In the genomic region with DNA sequence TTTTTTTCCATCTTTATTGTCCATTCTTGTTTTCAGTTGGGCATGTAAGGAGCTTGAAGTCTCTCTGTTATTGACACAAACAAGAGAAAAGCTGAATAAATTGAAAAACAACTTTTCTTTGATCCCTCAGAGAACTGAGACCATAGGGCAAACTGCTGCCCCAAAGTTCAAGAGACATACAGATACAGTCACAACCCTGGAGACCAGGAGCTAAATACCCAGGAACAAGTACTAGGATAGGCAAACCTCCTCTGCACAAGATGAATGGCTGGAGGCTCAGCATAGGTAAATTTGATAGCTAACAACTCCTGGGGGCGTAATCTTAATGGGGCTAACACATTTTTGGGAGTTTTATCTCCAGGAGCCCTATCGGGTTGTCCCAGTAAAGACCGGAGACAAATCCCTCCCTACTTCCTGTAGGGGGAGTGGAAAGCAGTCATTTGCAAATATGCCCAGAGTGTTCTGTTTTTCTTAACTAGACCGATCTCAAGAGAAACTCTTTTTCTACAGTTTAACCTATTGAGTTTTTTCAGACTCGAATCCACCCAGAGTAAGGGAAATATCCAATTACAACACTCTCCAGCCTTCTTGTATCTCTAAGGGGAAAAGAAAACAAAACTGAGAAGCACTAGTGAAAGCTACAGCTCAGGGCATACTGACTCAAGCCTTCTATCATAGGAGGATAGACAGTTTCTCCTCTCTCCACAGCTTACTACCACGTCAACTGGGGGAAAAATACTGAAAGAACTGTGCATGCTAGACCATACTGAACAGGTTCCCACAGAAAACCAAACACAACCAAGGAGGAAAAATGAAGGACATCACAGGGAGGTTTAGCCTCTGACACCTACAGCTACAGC, we compare ENCODE assay signal across 9 cellular contexts. TPM values are rescaled to one million over a fixed set of nuclear protein-coding genes. Genes with fewer than 3 reads are reported as not detected.
DNase-seq lines count a peak whose midpoint lies in the region; ATAC-seq and TF ChIP-seq lines count a peak whose summit lies in the region.
"Had no signal": no experiment of that assay in that cellular context is flagged by ENCODE, and none has a peak within 500 bp of the region (broad histone marks: within the 10 kb centered on the region; RNA-seq: fewer than 3 reads in every experiment).

No MANE protein-coding gene starts in this region.

- H3K4me3 ChIP-seq in adipocyte (ENCODE audit: low read length) (peak overlapping the region; percentile 25), neural progenitor cell (no peak overlapping the region)

- no peaks in the 10 kb centered on the region for H3K9me3 Mint-ChIP-seq in activated T-cell treated with anti-CD3 and anti-CD28 coated beads, Interleukin-2, amount 50 U/mL, for 72 hours
- H3K9me3 Mint-ChIP-seq in neural progenitor cell: no peaks in the 10 kb centered on the region

- DNase-seq in activated T-cell treated with anti-CD3 and anti-CD28 coated beads, Interleukin-2, amount 50 U/mL, for 72 hours: no peak
- DNase-seq in activated T-cell treated with anti-CD3 and anti-CD28 coated beads for 4 hours (no peak), adipocyte (ENCODE audit: low read depth) (peak; percentile 24), neural progenitor cell (ENCODE audit: low spot score) (no peak), NOMO-1 (lab: John Stamatoyannopoulos, UW; ENCODE audit: unreplicated experiment in 2 of 2) (no peak), D341Med (ENCODE audit: low spot score) (no peak), GDM1 (lab: John Stamatoyannopoulos, UW) (no peak)

- H3K36me3 Mint-ChIP-seq in activated T-cell treated with anti-CD3 and anti-CD28 coated beads, Interleukin-2, amount 50 U/mL, for 72 hours (ENCODE audit: insufficient read depth in 2 of 2): no peaks in the 10 kb centered on the region
- H3K36me3 Mint-ChIP-seq in neural progenitor cell: no peaks in the 10 kb centered on the region

- H3K27ac ChIP-seq in neural progenitor cell: no peak overlapping the region

- H3K9me3 ChIP-seq in adipocyte (ENCODE audit: control insufficient read depth, low read length): peaks cover 6% of the 10 kb centered on the region
- H3K9me3 ChIP-seq in neural progenitor cell (ENCODE audit: low read depth): no peaks in the 10 kb centered on the region

- TF ChIP-seq CTCF in neural progenitor cell (IDR thresholded peaks at IDR 0.05): peak; percentile 27

- H3K36me3 ChIP-seq in adipocyte (ENCODE audit: control insufficient read depth, insufficient read depth, low read length, severe bottlenecking): no peaks in the 10 kb centered on the region
- no peaks in the 10 kb centered on the region for H3K36me3 ChIP-seq in neural progenitor cell

- H3K27me3 ChIP-seq in adipocyte (replicated peaks; ENCODE audit: control insufficient read depth, insufficient read depth, low read length) (peaks cover 14% of the 10 kb centered on the region), neural progenitor cell (no peaks in the 10 kb centered on the region)

- H4K20me1 ChIP-seq in neural progenitor cell (ENCODE audit: low read depth): no peaks in the 10 kb centered on the region

- H3K4me2 ChIP-seq in neural progenitor cell: no peak overlapping the region

- H3F3A ChIP-seq in neural progenitor cell (ENCODE audit: low read depth): no peaks in the 10 kb centered on the region

- H3K4me1 ChIP-seq in adipocyte (ENCODE audit: control insufficient read depth, insufficient read depth, low read length): no peaks in the 10 kb centered on the region
- no peaks in the 10 kb centered on the region for H3K4me1 ChIP-seq in neural progenitor cell

- peak; percentile 80 to 81 for ATAC-seq in activated T-cell treated with anti-CD3 and anti-CD28 coated beads, Interleukin-2, amount 50 U/mL, for 72 hours (replicated peaks in 1 of 2)
- peak; percentile 72 for ATAC-seq in HG03108 (IDR thresholded peaks at IDR 0.05; ENCODE audit: unreplicated experiment)

- H3K9ac ChIP-seq in adipocyte (ENCODE audit: low read length) (no peak overlapping the region), neural progenitor cell (no peak overlapping the region)

- H3K79me2 ChIP-seq in neural progenitor cell (ENCODE audit: low read depth): no peaks in the 10 kb centered on the region

- H2AFZ ChIP-seq in neural progenitor cell (replicated peaks): peak overlapping the region; percentile 77

- peak overlapping the region; percentile 4 for H3K27ac Mint-ChIP-seq in activated T-cell treated with anti-CD3 and anti-CD28 coated beads, Interleukin-2, amount 50 U/mL, for 72 hours
- H3K27ac Mint-ChIP-seq in neural progenitor cell: no peak overlapping the region

- peak overlapping the region; percentile 5 to 48 for H3K4me3 Mint-ChIP-seq in activated T-cell treated with anti-CD3 and anti-CD28 coated beads, Interleukin-2, amount 50 U/mL, for 72 hours
- no peak overlapping the region for H3K4me3 Mint-ChIP-seq in neural progenitor cell

- peaks cover 9% of the 10 kb centered on the region for H3K4me1 Mint-ChIP-seq in activated T-cell treated with anti-CD3 and anti-CD28 coated beads, Interleukin-2, amount 50 U/mL, for 72 hours (ENCODE audit: low read depth)
- no peaks in the 10 kb centered on the region for H3K4me1 Mint-ChIP-seq in neural progenitor cell

- H3K27me3 Mint-ChIP-seq in activated T-cell treated with anti-CD3 and anti-CD28 coated beads, Interleukin-2, amount 50 U/mL, for 72 hours (ENCODE audit: low read depth): peaks cover 36% of the 10 kb centered on the region
- peaks cover 3% of the 10 kb centered on the region for H3K27me3 Mint-ChIP-seq in neural progenitor cell (ENCODE audit: insufficient read depth, low read depth)

RNA-seq across cellular contexts. Expression of a gene that starts 23.1 kb away (rescaled TPM):
- total RNA-seq in activated T-cell treated with anti-CD3 and anti-CD28 coated beads, Interleukin-2, amount 50 U/mL, for 72 hours: not detected
- not detected in 2 replicates for total RNA-seq in neural progenitor cell (ENCODE audit: low replicate concordance)
- total RNA-seq: Daoy had no signal

RNA-seq across cellular contexts. Expression of a gene that starts 25.3 kb away (rescaled TPM):
- not detected for total RNA-seq in activated T-cell treated with anti-CD3 and anti-CD28 coated beads, Interleukin-2, amount 50 U/mL, for 72 hours
- not detected in 2 replicates for total RNA-seq in neural progenitor cell (ENCODE audit: low replicate concordance)
- total RNA-seq: Daoy had no signal

RNA-seq across cellular contexts. Expression of a gene that starts 34.2 kb away (rescaled TPM):
- 10 to 100 TPM; 44.2 to 54.3 TPM for total RNA-seq in activated T-cell treated with anti-CD3 and anti-CD28 coated beads, Interleukin-2, amount 50 U/mL, for 72 hours
- 11.2 and 19.0 TPM in 2 replicates for total RNA-seq in neural progenitor cell (ENCODE audit: low replicate concordance)
